In genomic region chr5:172339264-172340180, GRCh38 we compare ENCODE assay signal across 24 cellular contexts. TPM values are rescaled to one million over a fixed set of nuclear protein-coding genes. Genes with fewer than 3 reads are reported as not detected.
DNase-seq lines count a peak whose midpoint lies in the region; ATAC-seq and TF ChIP-seq lines count a peak whose summit lies in the region.
"Had no signal": no experiment of that assay in that cellular context is flagged by ENCODE, and none has a peak within 500 bp of the region (broad histone marks: within the 10 kb centered on the region; RNA-seq: fewer than 3 reads in every experiment).

No MANE protein-coding gene starts in this region.

- peak; percentile 21 for ATAC-seq in Right ventricle myocardium inferior
- no peak for ATAC-seq in heart left ventricle
- ATAC-seq in GM21737 (IDR thresholded peaks at IDR 0.05; ENCODE audit: unreplicated experiment): no peak
- ATAC-seq: GM23338 had no signal

- TF ChIP-seq EP300 in esophagus muscularis mucosa (IDR thresholded peaks at IDR 0.05): no peak

- H3K4me3 ChIP-seq in heart left ventricle (no peak overlapping the region), esophagus muscularis mucosa (no peak overlapping the region), vagina (no peak overlapping the region)
- H3K4me3 ChIP-seq: GM23338, SK-N-MC had no signal

- no peak overlapping the region for H3K27ac ChIP-seq in heart left ventricle
- H3K27ac ChIP-seq in esophagus muscularis mucosa (replicated peaks in 1 of 4): no peak overlapping the region
- H3K27ac ChIP-seq in vagina: no peak overlapping the region
- H3K27ac ChIP-seq: 22Rv1, HL-60, KMS-11, SK-N-MC had no signal

- H3K36me3 ChIP-seq in heart left ventricle (peaks cover 0 to 53% (median 24%) of the 10 kb centered on the region in 9 donors), esophagus muscularis mucosa (peaks cover 5 to 97% (median 68%) of the 10 kb centered on the region in 4 donors), vagina (peaks cover 0 to 64% of the 10 kb centered on the region in 2 donors)

- peaks cover 0 to 10% (median 0%) of the 10 kb centered on the region in 12 donors for H3K4me1 ChIP-seq in heart left ventricle
- peaks cover 0 to 21% (median 9%) of the 10 kb centered on the region in 4 donors for H3K4me1 ChIP-seq in esophagus muscularis mucosa
- peaks cover 6% of the 10 kb centered on the region for H3K4me1 ChIP-seq in vagina

- TF ChIP-seq POLR2A in heart left ventricle (IDR thresholded peaks at IDR 0.05) (no peak), esophagus muscularis mucosa (IDR thresholded peaks at IDR 0.05; ENCODE audit: low read depth) (no peak), vagina (IDR thresholded peaks at IDR 0.05) (no peak)

- H3K9me3 ChIP-seq in heart left ventricle (no peaks in the 10 kb centered on the region), esophagus muscularis mucosa (no peaks in the 10 kb centered on the region), vagina (no peaks in the 10 kb centered on the region)

- no peaks in the 10 kb centered on the region for H3K27me3 ChIP-seq in heart left ventricle
- no peaks in the 10 kb centered on the region for H3K27me3 ChIP-seq in esophagus muscularis mucosa
- no peaks in the 10 kb centered on the region for H3K27me3 ChIP-seq in vagina

- POLR2A ChIA-PET in HEK293T (lab: Yijun Ruan, JAX): no interaction called here

- DNase-seq in Right ventricle myocardium inferior (ENCODE audit: missing footprints): no peak
- no peak for DNase-seq in heart left ventricle
- DNase-seq in NCI-H1694 (lab: John Stamatoyannopoulos, UW): peak; percentile 16
- DNase-seq in esophagus muscularis mucosa (ENCODE audit: extremely low spot score): peak; percentile 91
- DNase-seq in posterior vena cava (ENCODE audit: low spot score): peak; percentile 82
- DNase-seq in HEK293T (ENCODE audit: extremely low spot score): no peak
- DNase-seq in vagina (ENCODE audit: extremely low spot score in 2 of 2): no peak
- DNase-seq: CD4-positive, alpha-beta T cell; DMS53; HCEC 1CT; MM.1S; NCI-H2081 treated with DMSO at 0.1 percent for 48 hours; NCI-H2171; NCI-H226; NCI-H510A; NCI-H69; RPMI8226; SHP77 treated with DMSO at 0.1 percent for 48 hours had no signal

- intact Hi-C loops in Right ventricle myocardium inferior (cut with DNase I): no loop called here
- intact Hi-C loops in heart left ventricle (cut with DNase I): no loop called here
- intact Hi-C loops in esophagus muscularis mucosa (cut with DNase I): no loop called here
- intact Hi-C loops in posterior vena cava (cut with DNase I): no loop called here
- intact Hi-C loops in vagina (cut with DNase I): no loop called here

- CTCF ChIA-PET in HEK293T (lab: Yijun Ruan, JAX): no interaction called here

- 92 to 95% (median 94%) methylated on average over 35 of the region's 35 CpGs for WGBS in heart left ventricle, 4 donors
- 86% methylated on average over 29 of the region's 35 CpGs for WGBS in esophagus muscularis mucosa

- TF ChIP-seq CTCF in heart left ventricle (IDR thresholded peaks at IDR 0.05): no peak
- TF ChIP-seq CTCF in esophagus muscularis mucosa (IDR thresholded peaks at IDR 0.05): no peak
- no peak for TF ChIP-seq CTCF in vagina (IDR thresholded peaks at IDR 0.05)

TF ChIP-seq in HEK293T, 16 proteins besides CTCF, POLR2A, EP300 and RAD21:
- no peak for TF ChIP-seq SP1 (IDR thresholded peaks at IDR 0.05)
- no peak for TF ChIP-seq ZNF384 (IDR thresholded peaks at IDR 0.05)
- no peak for TF ChIP-seq ELF4 (IDR thresholded peaks at IDR 0.05)
- TF ChIP-seq ARNT (IDR thresholded peaks at IDR 0.05): no peak
- TF ChIP-seq FOXA1 (IDR thresholded peaks at IDR 0.05): no peak
- no peak for TF ChIP-seq TARDBP (IDR thresholded peaks at IDR 0.05)
- no peak for TF ChIP-seq BHLHE40 (IDR thresholded peaks at IDR 0.05; ENCODE audit: borderline replicate concordance)
- TF ChIP-seq FOXM1 (IDR thresholded peaks at IDR 0.05; ENCODE audit: borderline replicate concordance): no peak
- TF ChIP-seq FOXK2 (IDR thresholded peaks at IDR 0.05): no peak
- no peak for TF ChIP-seq SUZ12 (IDR thresholded peaks at IDR 0.05)
- no peak for TF ChIP-seq HDGF (IDR thresholded peaks at IDR 0.05; ENCODE audit: borderline replicate concordance)
- no peak for TF ChIP-seq PKNOX1 (IDR thresholded peaks at IDR 0.05)
- no peak for TF ChIP-seq LEF1 (IDR thresholded peaks at IDR 0.05; ENCODE audit: borderline replicate concordance)
- no peak for TF ChIP-seq NFRKB (IDR thresholded peaks at IDR 0.05)
- TF ChIP-seq CTBP1 (IDR thresholded peaks at IDR 0.05; ENCODE audit: borderline replicate concordance): no peak
- TF ChIP-seq L3MBTL2 (conservative IDR thresholded peaks at IDR 0.05): no peak

RNA-seq across cellular contexts. Expression of gene UBTD2, which starts 56.0 kb away (rescaled TPM):
- total RNA-seq in Right ventricle myocardium inferior (8.6 TPM), heart left ventricle (10 to 100 TPM in 3 of 9 donors, 1 to 10 TPM in 6; 9.1 to 13.3 (median 9.7) TPM), esophagus muscularis mucosa (10 to 100 TPM; 19.4 to 20.0 (median 19.9) TPM), posterior vena cava (10 to 100 TPM; 18.7 to 24.0 TPM), vagina (22.8 TPM)
- polyA plus RNA-seq in heart left ventricle: 10 to 100 TPM in 1 of 2 donors, 1 to 10 TPM in 1; 5.0 to 11.6 TPM

Comparison
In these comparisons a context has a peak if more than half of its experiments do, and no peak if none do; other contexts are left out.
1. DNase-seq: peak in NCI-H1694 (single experiment), esophagus muscularis mucosa (single experiment) and posterior vena cava (single experiment); none in Right ventricle myocardium inferior (single experiment), heart left ventricle (0 of 5), HEK293T (single experiment) and vagina (0 of 2).